1 cellular context compared by ENCODE assay signal in genomic region chr16:14600164-14600563, GRCh38.
TF ChIP-seq lines count a peak whose summit lies in the region.

No MANE protein-coding gene starts in this region.

TF ChIP-seq in GM23338, 12 proteins besides CTCF, POLR2A, EP300 and RAD21 (continued from another document):
- TF ChIP-seq ZNF462 (CRISPR knock-in tag; IDR thresholded peaks at IDR 0.05) (no peak), NANOG (IDR thresholded peaks at IDR 0.05; ENCODE audit: borderline replicate concordance) (no peak), ZNF331 (CRISPR knock-in tag; IDR thresholded peaks at IDR 0.05; ENCODE audit: low read depth) (no peak)
TF ChIP-seq in GM23338: peak in this region for 0.
